ENCODE assay signal across 8 cellular contexts in genomic region chr15:67064607-67065530, GRCh38. TPM values are rescaled to one million over a fixed set of nuclear protein-coding genes. Genes with fewer than 3 reads are reported as not detected.
DNase-seq lines count a peak whose midpoint lies in the region; ATAC-seq, FAIRE-seq and TF ChIP-seq lines count a peak whose summit lies in the region.

No MANE protein-coding gene starts in this region.

- H3K9ac ChIP-seq in iPS-15b (ENCODE audit: low read depth, low read length) = peak overlapping the region; percentile 60

- peaks cover 35% of the 10 kb centered on the region for H3K4me1 Mint-ChIP-seq in Caco-2 (ENCODE audit: low read depth, unreplicated experiment)

- CTCF ChIA-PET in Caco-2 (lab: Charles Lee) = interaction anchor here (0.7 to 2.3 kb wide), 4 partner anchors 15 to 118 kb away, joined by 3 to 9 read pairs (median 5); no protein-coding TSS in a partner anchor

- peak; percentile 26 for ATAC-seq in GM21529 (IDR thresholded peaks at IDR 0.05; ENCODE audit: unreplicated experiment)

- 3 to 15% (median 5%) methylated on average over 19 to 75 of the region's 75 CpGs for WGBS in adrenal gland, 4 donors
- WGBS in small intestine, 3 donors = 2 to 3% (median 2%) methylated on average over 50 to 75 of the region's 75 CpGs

- BruUV-seq in Caco-2 (replicated peaks; lab: Mats Ljungman, UMichigan) = TSS peak; percentile 77

- H3K27ac ChIP-seq in adrenal gland (peak overlapping the region in 4 of 5 donors; percentile 76 to 95 (median 85)), small intestine (ENCODE audit: low read depth in 1 of 2, low read length in 1 of 2) (peak overlapping the region; percentile 95 to 97)

- intact Hi-C loops in Caco-2 (cut with micrococcal nuclease; ENCODE audit: unreplicated experiment) = loop anchor here (1.0 to 5.0 kb wide), 5 partner anchors 82 to 237 kb away; no protein-coding TSS in a partner anchor
- intact Hi-C loops in adrenal gland (cut with DNase I) = no loop called here

- POLR2A ChIA-PET in Caco-2 (lab: Charles Lee) = interaction anchor here (0.6 to 1.8 kb wide), 9 partner anchors 15 to 1472 kb away, joined by 3 to 13 read pairs (median 4); no protein-coding TSS in a partner anchor

- peak in 1 of 2 experiments; percentile 76 for DNase-seq in Caco-2
- DNase-seq in NCI-H226 = peak; percentile 1
- peak; percentile 55 to 74 (median 65) for DNase-seq in adrenal gland
- peak; percentile 58 for DNase-seq in small intestine
- DNase-seq in hippocampal formation (lab: John Stamatoyannopoulos, UW) = no peak
- no peak for DNase-seq in NCI-H2081 treated with DMSO at 0.1 percent for 48 hours (lab: John Stamatoyannopoulos, UW)

- TF ChIP-seq CTCF in Caco-2 (IDR thresholded peaks at IDR 0.05; ENCODE audit: insufficient read depth in 1 of 2, low read depth in 1 of 2, low read length in 1 of 2, severe bottlenecking in 1 of 2, unreplicated experiment in 1 of 2) (peak in 1 of 2 experiments; percentile 17), adrenal gland (IDR thresholded peaks at IDR 0.05) (peak in 1 of 6 experiments; percentile 9)

- H3K9me3 Mint-ChIP-seq in Caco-2 (ENCODE audit: unreplicated experiment) = no peaks in the 10 kb centered on the region

- H3K27me3 Mint-ChIP-seq in Caco-2 (ENCODE audit: insufficient read depth, unreplicated experiment) = no peaks in the 10 kb centered on the region

- H3K4me3 ChIP-seq in Caco-2 (ENCODE audit: low read depth, low read length) = peak overlapping the region; percentile 89
- H3K4me3 ChIP-seq in adrenal gland = peak overlapping the region in 2 of 4 donors; percentile 51 to 83
- peak overlapping the region; percentile 88 for H3K4me3 ChIP-seq in iPS-15b (ENCODE audit: low read depth, low read length)
- H3K4me3 ChIP-seq in small intestine (ENCODE audit: low read depth in 1 of 2, low read length in 2 of 2) = peak overlapping the region; percentile 56 to 94

- H3K27me3 ChIP-seq in Caco-2 (replicated peaks; ENCODE audit: control insufficient read depth, insufficient read depth, low read length) (no peaks in the 10 kb centered on the region), adrenal gland (no peaks in the 10 kb centered on the region), iPS-15b (ENCODE audit: control insufficient read depth, insufficient read depth, low read length) (peaks cover 32% of the 10 kb centered on the region), small intestine (ENCODE audit: control insufficient read depth in 2 of 2, insufficient read depth in 2 of 2, low read length in 2 of 2) (no peaks in the 10 kb centered on the region)

- no peak for TF ChIP-seq POLR2A in adrenal gland (IDR thresholded peaks at IDR 0.05)

- H3K9me3 ChIP-seq in Caco-2 = no peaks in the 10 kb centered on the region
- no peaks in the 10 kb centered on the region for H3K9me3 ChIP-seq in adrenal gland (replicated peaks in 1 of 3)
- no peaks in the 10 kb centered on the region for H3K9me3 ChIP-seq in iPS-15b (ENCODE audit: control insufficient read depth, insufficient read depth, low read length)
- H3K9me3 ChIP-seq in small intestine (ENCODE audit: control insufficient read depth, low read depth) = no peaks in the 10 kb centered on the region

- H3K36me3 Mint-ChIP-seq in Caco-2 (ENCODE audit: insufficient read depth, unreplicated experiment) = peaks cover 19% of the 10 kb centered on the region

- H3K4me1 ChIP-seq in Caco-2 (peaks cover 47% of the 10 kb centered on the region), adrenal gland (replicated peaks in 1 of 2) (peaks cover 21 to 25% of the 10 kb centered on the region in 2 donors), iPS-15b (ENCODE audit: control insufficient read depth, insufficient read depth, low read length) (peaks cover 18% of the 10 kb centered on the region), small intestine (ENCODE audit: control insufficient read depth in 2 of 2, insufficient read depth in 1 of 2, low read depth in 1 of 2, low read length in 1 of 2) (peaks cover 8 to 20% of the 10 kb centered on the region in 2 donors)

- peak overlapping the region; percentile 96 for H3K4me3 Mint-ChIP-seq in Caco-2 (ENCODE audit: unreplicated experiment)

- H3K27ac Mint-ChIP-seq in Caco-2 (ENCODE audit: unreplicated experiment) = peak overlapping the region; percentile 68

- H3K36me3 ChIP-seq in Caco-2 (ENCODE audit: control insufficient read depth, insufficient read depth, low read length) = peaks cover 1% of the 10 kb centered on the region; the same call in 1 of the 2 replicates
- no peaks in the 10 kb centered on the region for H3K36me3 ChIP-seq in adrenal gland (replicated peaks in 1 of 2)
- H3K36me3 ChIP-seq in iPS-15b (ENCODE audit: control insufficient read depth, insufficient read depth, low read length) = no peaks in the 10 kb centered on the region
- H3K36me3 ChIP-seq in small intestine (ENCODE audit: control insufficient read depth in 2 of 2, insufficient read depth in 2 of 2, low read length in 2 of 2) = no peaks in the 10 kb centered on the region

- no peak for FAIRE-seq in small intestine (lab: Jason Lieb, UNC)

RNA-seq across cellular contexts. Expression of gene SMAD3, which starts 0.5 kb away (rescaled TPM):
- 51.5 and 54.8 TPM in 2 replicates for total RNA-seq in Caco-2 (2022)
- 10 to 100 TPM in 5 of 8 donors, 1 to 10 TPM in 3; 6.7 to 92.0 (median 15.2) TPM for total RNA-seq in adrenal gland
- polyA plus RNA-seq in adrenal gland = 1 to 10 TPM; 6.4 to 7.8 (median 7.2) TPM
- polyA plus RNA-seq in small intestine = 10 to 100 TPM; 11.6 to 17.0 (median 12.1) TPM

Comparison
In these comparisons a context has a peak if more than half of its experiments do, and no peak if none do; other contexts are left out.
1. DNase-seq: peak in NCI-H226 (single experiment), adrenal gland (7 of 7) and small intestine (single experiment); none in hippocampal formation (0 of 2) and NCI-H2081 treated with DMSO at 0.1 percent for 48 hours (single experiment).